In genomic region chr7:131231381-131232220, GRCh38 we compare ENCODE assay signal across 9 cellular contexts.
DNase-seq lines count a peak whose midpoint lies in the region; ATAC-seq, FAIRE-seq and TF ChIP-seq lines count a peak whose summit lies in the region.
"Had no signal": no experiment of that assay in that cellular context is flagged by ENCODE, and none has a peak within 500 bp of the region (broad histone marks: within the 10 kb centered on the region; RNA-seq: fewer than 3 reads in every experiment).

No MANE protein-coding gene starts in this region.

- H3K4me1 Mint-ChIP-seq in T-helper 17 cell (peaks cover 32% of the 10 kb centered on the region), astrocyte (ENCODE audit: low read depth, unreplicated experiment) (peaks cover 32% of the 10 kb centered on the region)

- no peaks in the 10 kb centered on the region for H3K36me3 ChIP-seq in astrocyte (ENCODE audit: insufficient read depth, low read length)
- H3K36me3 ChIP-seq in testis (ENCODE audit: low read depth, missing control alignments) = no peaks in the 10 kb centered on the region
- H3K36me3 ChIP-seq: cardiac muscle cell had no signal

- H3K27me3 ChIP-seq in astrocyte (ENCODE audit: insufficient read depth, low read length) = no peaks in the 10 kb centered on the region
- no peaks in the 10 kb centered on the region for H3K27me3 ChIP-seq in testis
- H3K27me3 ChIP-seq: cardiac muscle cell had no signal

- H3K27ac Mint-ChIP-seq in T-helper 17 cell (peak overlapping the region; percentile 95), astrocyte (ENCODE audit: unreplicated experiment) (peak overlapping the region; percentile 97)

- intact Hi-C loops in testis (cut with DNase I; ENCODE audit: low total_unique reads) = no loop called here

- H3K4me2 ChIP-seq in astrocyte (ENCODE audit: low read length) = peak overlapping the region; percentile 27

- H3K9ac ChIP-seq in astrocyte (ENCODE audit: low read length) = no peak overlapping the region

- no peak overlapping the region for H3K27ac ChIP-seq in astrocyte (ENCODE audit: low read depth, low read length)
- no peak overlapping the region for H3K27ac ChIP-seq in testis
- H3K27ac ChIP-seq: cardiac muscle cell had no signal

- H3K27me3 Mint-ChIP-seq in T-helper 17 cell (no peaks in the 10 kb centered on the region), astrocyte (ENCODE audit: low read depth, unreplicated experiment) (no peaks in the 10 kb centered on the region)

- no peak overlapping the region for H2AFZ ChIP-seq in astrocyte (ENCODE audit: low read depth, low read length)

- ATAC-seq in GM19025 (IDR thresholded peaks at IDR 0.05; ENCODE audit: low read depth, unreplicated experiment) (peak; percentile 68), HG03135 (IDR thresholded peaks at IDR 0.05; ENCODE audit: unreplicated experiment) (peak; percentile 73), T-helper 17 cell (peak; percentile 77)

- no peak for FAIRE-seq in astrocyte (lab: Jason Lieb, UNC)

- 78 to 81% methylated on average over 10 of the region's 10 CpGs for WGBS in testis, 2 donors

- no peak for TF ChIP-seq POLR2A in testis (IDR thresholded peaks at IDR 0.05)

- no peaks in the 10 kb centered on the region for H3K9me3 ChIP-seq in T-helper 17 cell (ENCODE audit: control insufficient read depth, low read length, poor library complexity, severe bottlenecking)
- H3K9me3 ChIP-seq in astrocyte (ENCODE audit: insufficient read depth, low read depth, low read length) = no peaks in the 10 kb centered on the region
- H3K9me3 ChIP-seq in testis = no peaks in the 10 kb centered on the region

- no peak for TF ChIP-seq CTCF in astrocyte (IDR thresholded peaks at IDR 0.05; ENCODE audit: insufficient read depth, low read depth, low read length)
- TF ChIP-seq CTCF in testis (IDR thresholded peaks at IDR 0.05) = no peak

- H3K79me2 ChIP-seq in astrocyte (ENCODE audit: insufficient read depth, low read length) = no peaks in the 10 kb centered on the region

- DNase-seq in T-helper 17 cell = peak; percentile 15 to 40 (median 31)
- peak; percentile 18 for DNase-seq in astrocyte (ENCODE audit: low read depth)
- peak; percentile 57 for DNase-seq in mucosa of gallbladder (ENCODE audit: low spot score)
- DNase-seq in testis = peak; percentile 22
- no peak for DNase-seq in NCI-H524 (lab: John Stamatoyannopoulos, UW)
- no peak for DNase-seq in NCI-H1105 treated with DMSO at 0.1 percent for 48 hours (lab: John Stamatoyannopoulos, UW)

- H3K36me3 Mint-ChIP-seq in T-helper 17 cell (ENCODE audit: low read depth) (no peaks in the 10 kb centered on the region), astrocyte (ENCODE audit: low read depth, unreplicated experiment) (peaks cover 2% of the 10 kb centered on the region)

- H3K4me3 ChIP-seq in astrocyte (ENCODE audit: insufficient read depth, low read depth, low read length) (no peak overlapping the region), testis (no peak overlapping the region)
- H3K4me3 ChIP-seq: cardiac muscle cell had no signal

- H4K20me1 ChIP-seq in astrocyte (ENCODE audit: insufficient read depth, low read length) = no peaks in the 10 kb centered on the region

- H3K4me3 Mint-ChIP-seq in T-helper 17 cell (peak overlapping the region; percentile 86), astrocyte (ENCODE audit: unreplicated experiment) (no peak overlapping the region)

- H3K9me3 Mint-ChIP-seq in astrocyte (ENCODE audit: unreplicated experiment) = no peaks in the 10 kb centered on the region

- H3K4me1 ChIP-seq in astrocyte (ENCODE audit: insufficient read depth, low read length) (peaks cover 22% of the 10 kb centered on the region), testis (peaks cover 15% of the 10 kb centered on the region)

Comparison
In these comparisons a context has a peak if more than half of its experiments do, and no peak if none do; other contexts are left out.
1. DNase-seq: peak in T-helper 17 cell (3 of 3), astrocyte (single experiment), mucosa of gallbladder (single experiment) and testis (single experiment); none in NCI-H524 (0 of 2) and NCI-H1105 treated with DMSO at 0.1 percent for 48 hours (single experiment).
2. Peak in every context shown above with its lines, with median percentiles within 50 percentile points of each other: ATAC-seq.